In the genomic region with DNA sequence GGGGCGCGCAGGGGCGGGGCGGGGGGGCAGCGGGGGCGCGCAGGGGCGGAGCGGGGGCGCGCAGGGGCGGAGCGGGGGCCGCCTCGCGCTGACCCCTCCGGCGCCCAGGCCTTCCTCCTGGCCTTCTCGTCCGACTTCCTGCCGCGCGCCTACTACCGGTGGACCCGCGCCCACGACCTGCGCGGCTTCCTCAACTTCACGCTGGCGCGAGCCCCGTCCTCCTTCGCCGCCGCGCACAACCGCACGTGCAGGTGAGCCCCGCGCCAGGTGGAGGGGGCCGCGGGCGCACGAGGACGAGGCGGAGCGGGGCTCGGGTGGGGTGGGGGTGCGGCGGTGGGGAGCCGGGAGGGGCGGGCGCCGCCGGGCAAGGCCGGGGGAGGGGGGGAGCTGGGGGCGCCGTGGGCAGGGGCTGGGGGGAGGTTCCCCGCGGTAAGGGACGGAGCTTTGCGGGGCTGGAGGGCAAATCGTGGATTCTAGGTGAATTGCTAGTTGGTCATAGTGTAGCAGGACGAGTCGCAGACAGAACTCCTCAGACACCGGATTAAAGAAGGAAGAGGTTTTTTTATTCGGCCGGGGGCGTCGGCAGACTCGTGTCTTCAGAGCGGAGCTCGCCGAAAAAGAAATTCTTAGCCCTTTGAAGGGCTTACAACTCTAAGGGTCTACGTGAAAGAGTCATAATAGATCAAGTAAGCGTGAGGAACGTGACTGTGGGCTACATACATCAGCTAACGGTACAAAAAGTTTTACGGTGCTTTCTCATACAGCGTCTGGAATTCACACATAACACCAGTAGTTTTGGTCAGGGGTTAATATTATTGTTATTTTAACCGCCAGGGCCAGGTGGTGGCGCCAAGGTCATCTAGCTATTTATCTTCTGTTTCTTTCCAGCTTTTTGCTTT, we compare ENCODE assay signal across 1 cellular context.
A peak's percentile ranks its signal among the peaks of the same experiment; 100 is the strongest.
TF ChIP-seq lines count a peak whose summit lies in the region.

No MANE protein-coding gene starts in this region.

TF ChIP-seq in GM12878, 131 proteins besides CTCF, POLR2A, EP300 and RAD21 (continued from another document):
- TF ChIP-seq ATF7 (IDR thresholded peaks at IDR 0.05; ENCODE audit: low read depth) (0 out of 2 replicates have a peak, but pooled peaks have one; percentile 10), CBX3 (IDR thresholded peaks at IDR 0.05; ENCODE audit: borderline replicate concordance, low read depth) (no peak), NRF1 (conservative IDR thresholded peaks at IDR 0.05; ENCODE audit: low read depth, low read length) (no peak)
- TF ChIP-seq, protein P1, sequence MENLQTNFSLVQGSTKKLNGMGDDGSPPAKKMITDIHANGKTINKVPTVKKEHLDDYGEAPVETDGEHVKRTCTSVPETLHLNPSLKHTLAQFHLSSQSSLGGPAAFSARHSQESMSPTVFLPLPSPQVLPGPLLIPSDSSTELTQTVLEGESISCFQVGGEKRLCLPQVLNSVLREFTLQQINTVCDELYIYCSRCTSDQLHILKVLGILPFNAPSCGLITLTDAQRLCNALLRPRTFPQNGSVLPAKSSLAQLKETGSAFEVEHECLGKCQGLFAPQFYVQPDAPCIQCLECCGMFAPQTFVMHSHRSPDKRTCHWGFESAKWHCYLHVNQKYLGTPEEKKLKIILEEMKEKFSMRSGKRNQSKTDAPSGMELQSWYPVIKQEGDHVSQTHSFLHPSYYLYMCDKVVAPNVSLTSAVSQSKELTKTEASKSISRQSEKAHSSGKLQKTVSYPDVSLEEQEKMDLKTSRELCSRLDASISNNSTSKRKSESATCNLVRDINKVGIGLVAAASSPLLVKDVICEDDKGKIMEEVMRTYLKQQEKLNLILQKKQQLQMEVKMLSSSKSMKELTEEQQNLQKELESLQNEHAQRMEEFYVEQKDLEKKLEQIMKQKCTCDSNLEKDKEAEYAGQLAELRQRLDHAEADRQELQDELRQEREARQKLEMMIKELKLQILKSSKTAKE (IDR thresholded peaks at IDR 0.05; ENCODE audit: low read depth, poor library complexity, severe bottlenecking): no peak
- TF ChIP-seq, protein P2, sequence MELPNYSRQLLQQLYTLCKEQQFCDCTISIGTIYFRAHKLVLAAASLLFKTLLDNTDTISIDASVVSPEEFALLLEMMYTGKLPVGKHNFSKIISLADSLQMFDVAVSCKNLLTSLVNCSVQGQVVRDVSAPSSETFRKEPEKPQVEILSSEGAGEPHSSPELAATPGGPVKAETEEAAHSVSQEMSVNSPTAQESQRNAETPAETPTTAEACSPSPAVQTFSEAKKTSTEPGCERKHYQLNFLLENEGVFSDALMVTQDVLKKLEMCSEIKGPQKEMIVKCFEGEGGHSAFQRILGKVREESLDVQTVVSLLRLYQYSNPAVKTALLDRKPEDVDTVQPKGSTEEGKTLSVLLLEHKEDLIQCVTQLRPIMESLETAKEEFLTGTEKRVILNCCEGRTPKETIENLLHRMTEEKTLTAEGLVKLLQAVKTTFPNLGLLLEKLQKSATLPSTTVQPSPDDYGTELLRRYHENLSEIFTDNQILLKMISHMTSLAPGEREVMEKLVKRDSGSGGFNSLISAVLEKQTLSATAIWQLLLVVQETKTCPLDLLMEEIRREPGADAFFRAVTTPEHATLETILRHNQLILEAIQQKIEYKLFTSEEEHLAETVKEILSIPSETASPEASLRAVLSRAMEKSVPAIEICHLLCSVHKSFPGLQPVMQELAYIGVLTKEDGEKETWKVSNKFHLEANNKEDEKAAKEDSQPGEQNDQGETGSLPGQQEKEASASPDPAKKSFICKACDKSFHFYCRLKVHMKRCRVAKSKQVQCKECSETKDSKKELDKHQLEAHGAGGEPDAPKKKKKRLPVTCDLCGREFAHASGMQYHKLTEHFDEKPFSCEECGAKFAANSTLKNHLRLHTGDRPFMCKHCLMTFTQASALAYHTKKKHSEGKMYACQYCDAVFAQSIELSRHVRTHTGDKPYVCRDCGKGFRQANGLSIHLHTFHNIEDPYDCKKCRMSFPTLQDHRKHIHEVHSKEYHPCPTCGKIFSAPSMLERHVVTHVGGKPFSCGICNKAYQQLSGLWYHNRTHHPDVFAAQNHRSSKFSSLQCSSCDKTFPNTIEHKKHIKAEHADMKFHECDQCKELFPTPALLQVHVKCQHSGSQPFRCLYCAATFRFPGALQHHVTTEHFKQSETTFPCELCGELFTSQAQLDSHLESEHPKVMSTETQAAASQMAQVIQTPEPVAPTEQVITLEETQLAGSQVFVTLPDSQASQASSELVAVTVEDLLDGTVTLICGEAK (IDR thresholded peaks at IDR 0.05; ENCODE audit: borderline replicate concordance): no peak
